Comparison of ENCODE assay signal across 24 cellular contexts in the genomic region with DNA sequence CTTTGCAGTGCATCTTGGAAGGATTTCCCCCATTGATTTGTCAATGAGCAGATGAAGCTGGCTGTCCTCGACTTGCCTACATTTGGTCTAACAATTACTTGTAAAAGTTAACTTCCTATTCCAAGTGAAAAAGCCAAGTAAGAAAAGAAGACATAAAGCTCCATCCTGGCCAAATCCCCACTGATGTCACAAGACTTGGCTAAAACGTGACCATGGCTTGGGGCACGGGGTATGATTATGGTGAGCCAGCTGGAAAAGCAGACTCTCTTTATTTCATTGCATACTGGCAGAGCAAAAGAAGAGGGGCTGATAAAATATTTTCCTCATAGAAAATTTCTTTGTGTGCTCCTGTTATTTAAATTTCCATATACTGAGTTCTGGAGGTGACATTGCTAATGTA. TPM values are rescaled to one million over a fixed set of nuclear protein-coding genes. Genes with fewer than 3 reads are reported as not detected.
DNase-seq lines count a peak whose midpoint lies in the region; ATAC-seq and TF ChIP-seq lines count a peak whose summit lies in the region.
"Had no signal": no experiment of that assay in that cellular context is flagged by ENCODE, and none has a peak within 500 bp of the region (broad histone marks: within the 10 kb centered on the region; RNA-seq: fewer than 3 reads in every experiment).

No MANE protein-coding gene starts in this region.

- H3K27me3 ChIP-seq in left ventricle myocardium inferior (ENCODE audit: low read depth) (no peaks in the 10 kb centered on the region), subcutaneous abdominal adipose tissue (ENCODE audit: control insufficient read depth in 5 of 5, insufficient read depth in 4 of 5, low read length in 5 of 5) (no peaks in the 10 kb centered on the region)
- H3K27me3 ChIP-seq: MG63 had no signal

- H3K4me3 Mint-ChIP-seq in CD14-positive monocyte = peak overlapping the region in 1 of 2 donors; percentile 60
- H3K4me3 Mint-ChIP-seq: H9, HFFc6 had no signal

- peak overlapping the region; percentile 95 to 100 (median 98) for H3K27ac Mint-ChIP-seq in CD14-positive monocyte
- H3K27ac Mint-ChIP-seq: H9, HFFc6 had no signal

- H3K4me1 ChIP-seq in left ventricle myocardium inferior (no peaks in the 10 kb centered on the region), subcutaneous abdominal adipose tissue (ENCODE audit: control insufficient read depth in 5 of 5, insufficient read depth in 5 of 5, low read length in 5 of 5) (peaks cover 2 to 27% (median 11%) of the 10 kb centered on the region in 5 donors)

- DNase-seq in CD14-positive monocyte (ENCODE audit: low spot score) (no peak), coronary artery (ENCODE audit: low spot score) (no peak), left ventricle myocardium inferior (no peak), cerebellum (ENCODE audit: low spot score) (no peak), glomerular visceral epithelial cell (ENCODE audit: extremely low spot score) (no peak)
- no peak for DNase-seq in stimulated activated CD4-positive, alpha-beta T cell treated with anti-CD3 and anti-CD28 coated beads, Interleukin-1b, Interleukin-23, amount 100 ng/mL, for 48 hours
- DNase-seq: EL, GF-D8, H9, HFFc6, MG63, NCI-H1694 treated with DMSO at 0.1 percent for 48 hours, NCI-H2081 treated with DMSO at 0.1 percent for 48 hours, NCI-H2171 treated with DMSO at 0.1 percent for 48 hours, NCI-H446 treated with DMSO at 0.1 percent for 48 hours, NCI-H526 treated with DMSO at 0.1 percent for 48 hours, SHP77 had no signal

- H3K36me3 ChIP-seq in left ventricle myocardium inferior = no peaks in the 10 kb centered on the region
- H3K36me3 ChIP-seq in subcutaneous abdominal adipose tissue (ENCODE audit: control insufficient read depth in 5 of 5, insufficient read depth in 5 of 5, low read length in 5 of 5) = no peaks in the 10 kb centered on the region
- H3K36me3 ChIP-seq: MG63 had no signal

- H3K9me3 ChIP-seq in left ventricle myocardium inferior (replicated peaks) (no peaks in the 10 kb centered on the region), subcutaneous abdominal adipose tissue (ENCODE audit: control insufficient read depth in 5 of 5, low read length in 5 of 5) (no peaks in the 10 kb centered on the region)
- H3K9me3 ChIP-seq: MG63 had no signal

- peaks cover 10 to 17% of the 10 kb centered on the region in 2 donors for H3K36me3 Mint-ChIP-seq in CD14-positive monocyte

- intact Hi-C loops in CD14-positive monocyte (cut with micrococcal nuclease) = no loop called here
- intact Hi-C loops in left ventricle myocardium inferior (cut with micrococcal nuclease) = no loop called here

- no peak for ATAC-seq in HG02642 (IDR thresholded peaks at IDR 0.05; ENCODE audit: poor library complexity, unreplicated experiment)
- ATAC-seq: HepG2, K562 had no signal

- peak overlapping the region; percentile 24 to 42 for H3K27ac ChIP-seq in coronary artery
- H3K27ac ChIP-seq in left ventricle myocardium inferior (replicated peaks) = peak overlapping the region; percentile 31
- peak overlapping the region; percentile 18 for H3K27ac ChIP-seq in subcutaneous abdominal adipose tissue (ENCODE audit: low read depth, low read length)
- H3K27ac ChIP-seq: C4-2B, HL-60 had no signal

- H3K4me3 ChIP-seq in coronary artery (no peak overlapping the region), left ventricle myocardium inferior (no peak overlapping the region), subcutaneous abdominal adipose tissue (ENCODE audit: low read depth in 1 of 5, low read length in 5 of 5) (no peak overlapping the region)
- H3K4me3 ChIP-seq: K562, MG63 had no signal

- no peak overlapping the region for H3K9ac ChIP-seq in subcutaneous abdominal adipose tissue (ENCODE audit: low read length in 5 of 5)

- TF ChIP-seq CTCF in CD14-positive monocyte (IDR thresholded peaks at IDR 0.05) = no peak
- TF ChIP-seq CTCF in coronary artery (IDR thresholded peaks at IDR 0.05) = no peak
- TF ChIP-seq CTCF in left ventricle myocardium inferior (IDR thresholded peaks at IDR 0.05; ENCODE audit: borderline replicate concordance) = no peak

- H3K9me3 Mint-ChIP-seq in CD14-positive monocyte = peaks cover 0 to 7% (median 5%) of the 10 kb centered on the region in 7 donors
- H3K9me3 Mint-ChIP-seq: H9, HFFc6 had no signal

- H3K4me1 Mint-ChIP-seq in CD14-positive monocyte = peaks cover 64% of the 10 kb centered on the region
- H3K4me1 Mint-ChIP-seq: H9 had no signal

- peaks cover 0 to 6% (median 2%) of the 10 kb centered on the region in 3 donors for H3K27me3 Mint-ChIP-seq in CD14-positive monocyte (ENCODE audit: low read depth in 3 of 3)

RNA-seq across cellular contexts. Expression of a gene that starts 25.5 kb away (rescaled TPM):
- polyA plus RNA-seq in CD14-positive monocyte = 100 to 1,000 TPM in 1 of 2 donors, 10 to 100 TPM in 1; 61.8 to 117 TPM
- total RNA-seq in left ventricle myocardium inferior (7.8 TPM), cerebellum (25.0 TPM)
- total RNA-seq: HT-29, K562 had no signal
- polyA plus RNA-seq: K562 had no signal
